In genomic region chr6:141988954-141989705, GRCh38 we compare ENCODE assay signal across 8 cellular contexts.
DNase-seq lines count a peak whose midpoint lies in the region; ATAC-seq, FAIRE-seq and TF ChIP-seq lines count a peak whose summit lies in the region.

No MANE protein-coding gene starts in this region.

- no peaks in the 10 kb centered on the region for H3K27me3 ChIP-seq in K562 (ENCODE audit: control insufficient read depth in 2 of 2, insufficient read depth in 2 of 2, low read length in 2 of 2)
- no peaks in the 10 kb centered on the region for H3K27me3 ChIP-seq in upper lobe of right lung

- 21% methylated on average over 2 of the region's 2 CpGs for WGBS in K562 (ENCODE audit: insufficient coverage, low coverage, missing lambda C conversion rate)

- H3K9me3 ChIP-seq in K562 (replicated peaks; ENCODE audit: control insufficient read depth, insufficient read depth, low read depth, low read length): no peaks in the 10 kb centered on the region
- no peaks in the 10 kb centered on the region for H3K9me3 ChIP-seq in upper lobe of right lung

- DNase-seq in NCI-H2029 treated with DMSO at 0.1 percent for 48 hours (lab: John Stamatoyannopoulos, UW) (peak; percentile 1), NCI-H2029 (lab: John Stamatoyannopoulos, UW) (no peak), OCI-M1 (lab: John Stamatoyannopoulos, UW) (peak; percentile 81), K562 (ENCODE audit: extremely low read depth in 1 of 4, low spot score in 3 of 4) (peak in 3 of 4 experiments; percentile 23 to 62 (median 36)), kidney tubule cell (ENCODE audit: low spot score) (peak; percentile 82), upper lobe of right lung (no peak)

- in situ Hi-C loops in K562 (cut with MboI): no loop called here

- TF ChIP-seq CTCF in K562 (IDR thresholded peaks at IDR 0.05 in 2 of 3, conservative IDR thresholded peaks at IDR 0.05 in 1 of 3; ENCODE audit: insufficient read depth in 2 of 3, low read depth in 1 of 3, low read length in 3 of 3) (peak; percentile 65 to 76 (median 69)), upper lobe of right lung (IDR thresholded peaks at IDR 0.05) (peak; percentile 59)

- H3K4me3 ChIP-seq in K562 (no peak overlapping the region), upper lobe of right lung (no peak overlapping the region)

- no peak for TF ChIP-seq POLR2A in K562 (conservative IDR thresholded peaks at IDR 0.05)

- POLR2A ChIA-PET in K562 (lab: Yijun Ruan, JAX): interaction anchor here (1.0 to 1.1 kb wide), 2 partner anchors 12 to 14 kb away, joined by 3 to 6 read pairs; no protein-coding TSS in a partner anchor

- H3K36me3 ChIP-seq in K562 (ENCODE audit: control insufficient read depth, insufficient read depth, low read length) (no peaks in the 10 kb centered on the region), upper lobe of right lung (no peaks in the 10 kb centered on the region)

- no peaks in the 10 kb centered on the region for H4K20me1 ChIP-seq in K562 (replicated peaks; ENCODE audit: control insufficient read depth, insufficient read depth, low read length)

- no peaks in the 10 kb centered on the region for H3K79me2 ChIP-seq in K562 (ENCODE audit: control insufficient read depth, insufficient read depth, low read length)

- no TSS peak for BruUV-seq in K562 (replicated peaks; lab: Mats Ljungman, UMichigan)

- peak; percentile 73 to 86 for TF ChIP-seq RAD21 in K562 (CRISPR knock-in tag; conservative IDR thresholded peaks at IDR 0.05 in 1 of 2, IDR thresholded peaks at IDR 0.05 in 1 of 2)

- H3K9ac ChIP-seq in K562 (ENCODE audit: insufficient read depth in 1 of 2, low read depth in 2 of 2, low read length in 2 of 2): no peak overlapping the region

- ATAC-seq in GM21367 (IDR thresholded peaks at IDR 0.05; ENCODE audit: unreplicated experiment): peak; percentile 95
- ATAC-seq in HG03521 (IDR thresholded peaks at IDR 0.05; ENCODE audit: unreplicated experiment): peak; percentile 73
- peak; percentile 81 for ATAC-seq in K562
- ATAC-seq in upper lobe of right lung: peak; percentile 55

- CTCF ChIA-PET in K562 (lab: Yijun Ruan, JAX; ENCODE audit: low intra/inter-chr PET ratio): interaction anchor here (1.0 to 1.4 kb wide), 2 partner anchors 56 to 123 kb away, joined by 3 to 9 read pairs; no protein-coding TSS in a partner anchor

- intact Hi-C loops in K562 (cut with micrococcal nuclease) (loop anchor here (1.0 to 5.0 kb wide), 5 partner anchors 56 to 218 kb away; no protein-coding TSS in a partner anchor), upper lobe of right lung (cut with DNase I) (no loop called here)

- H3K4me1 ChIP-seq in K562 (replicated peaks in 1 of 2; ENCODE audit: control insufficient read depth in 2 of 2, insufficient read depth in 2 of 2, low read length in 2 of 2): no peaks in the 10 kb centered on the region
- no peaks in the 10 kb centered on the region for H3K4me1 ChIP-seq in upper lobe of right lung

- no peak overlapping the region for H2AFZ ChIP-seq in K562 (ENCODE audit: low read depth, low read length)

- FAIRE-seq in K562 (lab: Jason Lieb, UNC): peak; percentile 88

- no peak for TF ChIP-seq EP300 in K562 (IDR thresholded peaks at IDR 0.05; ENCODE audit: low read length)

- no peak overlapping the region for H3K27ac ChIP-seq in K562 (ENCODE audit: extremely low read depth, low read depth, low read length)
- no peak overlapping the region for H3K27ac ChIP-seq in upper lobe of right lung

- H3K9me1 ChIP-seq in K562 (ENCODE audit: control insufficient read depth, insufficient read depth, low read length): no peaks in the 10 kb centered on the region

- H3K4me2 ChIP-seq in K562 (ENCODE audit: insufficient read depth, low read length): no peak overlapping the region

TF ChIP-seq in K562, 482 proteins besides CTCF, POLR2A, EP300 and RAD21:
- TF ChIP-seq TAF7 (tag; IDR thresholded peaks at IDR 0.05) (no peak), TAF15 (IDR thresholded peaks at IDR 0.05; ENCODE audit: low read depth, low read length) (no peak), ZNF253 (CRISPR knock-in tag; conservative IDR thresholded peaks at IDR 0.05) (no peak), ETV1 (tag; conservative IDR thresholded peaks at IDR 0.05; ENCODE audit: low read depth) (0 out of 2 replicates have a peak, but pooled peaks have one; percentile 16), CC2D1A (IDR thresholded peaks at IDR 0.05) (0 out of 2 replicates have a peak, but pooled peaks have one; percentile 37), POLR2G (IDR thresholded peaks at IDR 0.05; ENCODE audit: low read depth, low read length) (no peak), CTCFL (IDR thresholded peaks at IDR 0.05; ENCODE audit: borderline replicate concordance, insufficient read depth, low read depth, low read length, poor library complexity, severe bottlenecking) (peak; percentile 23), RFX5 (IDR thresholded peaks at IDR 0.05; ENCODE audit: low read depth, low read length) (no peak), MAZ (CRISPR knock-in tag; conservative IDR thresholded peaks at IDR 0.05 in 1 of 2, IDR thresholded peaks at IDR 0.05 in 1 of 2) (peak in 1 of 2 experiments; percentile 43; a peak in 1 of 4 replicates), ZNF717 (CRISPR knock-in tag; IDR thresholded peaks at IDR 0.05) (no peak), SMC3 (conservative IDR thresholded peaks at IDR 0.05; ENCODE audit: insufficient read depth, low read depth, low read length) (peak; percentile 71), TSC22D4 (tag; IDR thresholded peaks at IDR 0.05) (no peak), ARID2 (IDR thresholded peaks at IDR 0.05) (0 out of 2 replicates have a peak, but pooled peaks have one; percentile 11)
- TF ChIP-seq, protein P1, sequence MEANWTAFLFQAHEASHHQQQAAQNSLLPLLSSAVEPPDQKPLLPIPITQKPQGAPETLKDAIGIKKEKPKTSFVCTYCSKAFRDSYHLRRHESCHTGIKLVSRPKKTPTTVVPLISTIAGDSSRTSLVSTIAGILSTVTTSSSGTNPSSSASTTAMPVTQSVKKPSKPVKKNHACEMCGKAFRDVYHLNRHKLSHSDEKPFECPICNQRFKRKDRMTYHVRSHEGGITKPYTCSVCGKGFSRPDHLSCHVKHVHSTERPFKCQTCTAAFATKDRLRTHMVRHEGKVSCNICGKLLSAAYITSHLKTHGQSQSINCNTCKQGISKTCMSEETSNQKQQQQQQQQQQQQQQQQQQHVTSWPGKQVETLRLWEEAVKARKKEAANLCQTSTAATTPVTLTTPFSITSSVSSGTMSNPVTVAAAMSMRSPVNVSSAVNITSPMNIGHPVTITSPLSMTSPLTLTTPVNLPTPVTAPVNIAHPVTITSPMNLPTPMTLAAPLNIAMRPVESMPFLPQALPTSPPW (CRISPR knock-in tag; IDR thresholded peaks at IDR 0.05): no peak

Comparison
In these comparisons a context has a peak if more than half of its experiments do, and no peak if none do; other contexts are left out.
1. DNase-seq: peak in NCI-H2029 treated with DMSO at 0.1 percent for 48 hours (single experiment), OCI-M1 (single experiment), K562 (3 of 4) and kidney tubule cell (single experiment); none in NCI-H2029 (single experiment) and upper lobe of right lung (single experiment).
2. Peak in every context shown above with its lines, with median percentiles within 50 percentile points of each other: ATAC-seq.